In the genomic region with DNA sequence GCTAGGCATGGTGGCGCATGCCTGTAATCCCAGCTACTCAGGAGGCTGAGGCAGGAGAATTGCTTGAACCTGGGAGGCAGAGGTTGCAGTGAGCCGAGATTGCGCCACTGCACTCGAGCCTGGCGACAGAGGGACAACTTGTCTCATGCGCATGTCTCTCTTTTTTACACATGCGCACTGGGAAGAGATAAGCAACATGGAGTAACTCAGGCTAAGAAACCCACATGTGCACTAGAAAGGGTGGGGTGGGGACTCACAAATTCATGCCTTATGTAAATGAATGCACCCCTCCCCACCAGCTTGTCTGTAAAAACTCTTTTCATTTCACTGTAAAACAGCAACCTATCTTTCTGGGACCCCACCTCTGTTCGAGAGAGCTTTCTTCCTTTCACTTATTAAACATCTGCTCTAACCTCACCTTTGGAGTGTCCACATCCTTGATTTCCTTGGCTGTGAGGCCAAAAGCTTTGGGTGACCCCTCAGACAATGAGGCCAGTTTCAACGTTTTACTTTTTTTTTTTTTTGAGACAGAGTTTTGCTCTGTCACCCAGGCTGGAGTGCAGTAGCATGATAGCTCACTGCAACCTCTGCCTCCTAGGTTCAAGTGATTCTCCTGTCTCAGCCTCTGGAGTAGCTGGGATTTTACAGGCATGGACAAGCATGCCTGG, we compare ENCODE assay signal across 1 cellular context.
TF ChIP-seq lines count a peak whose summit lies in the region.

No MANE protein-coding gene starts in this region.

TF ChIP-seq in GM23338, 12 proteins besides CTCF, POLR2A, EP300 and RAD21 (continued from another document):
- TF ChIP-seq, protein P1, sequence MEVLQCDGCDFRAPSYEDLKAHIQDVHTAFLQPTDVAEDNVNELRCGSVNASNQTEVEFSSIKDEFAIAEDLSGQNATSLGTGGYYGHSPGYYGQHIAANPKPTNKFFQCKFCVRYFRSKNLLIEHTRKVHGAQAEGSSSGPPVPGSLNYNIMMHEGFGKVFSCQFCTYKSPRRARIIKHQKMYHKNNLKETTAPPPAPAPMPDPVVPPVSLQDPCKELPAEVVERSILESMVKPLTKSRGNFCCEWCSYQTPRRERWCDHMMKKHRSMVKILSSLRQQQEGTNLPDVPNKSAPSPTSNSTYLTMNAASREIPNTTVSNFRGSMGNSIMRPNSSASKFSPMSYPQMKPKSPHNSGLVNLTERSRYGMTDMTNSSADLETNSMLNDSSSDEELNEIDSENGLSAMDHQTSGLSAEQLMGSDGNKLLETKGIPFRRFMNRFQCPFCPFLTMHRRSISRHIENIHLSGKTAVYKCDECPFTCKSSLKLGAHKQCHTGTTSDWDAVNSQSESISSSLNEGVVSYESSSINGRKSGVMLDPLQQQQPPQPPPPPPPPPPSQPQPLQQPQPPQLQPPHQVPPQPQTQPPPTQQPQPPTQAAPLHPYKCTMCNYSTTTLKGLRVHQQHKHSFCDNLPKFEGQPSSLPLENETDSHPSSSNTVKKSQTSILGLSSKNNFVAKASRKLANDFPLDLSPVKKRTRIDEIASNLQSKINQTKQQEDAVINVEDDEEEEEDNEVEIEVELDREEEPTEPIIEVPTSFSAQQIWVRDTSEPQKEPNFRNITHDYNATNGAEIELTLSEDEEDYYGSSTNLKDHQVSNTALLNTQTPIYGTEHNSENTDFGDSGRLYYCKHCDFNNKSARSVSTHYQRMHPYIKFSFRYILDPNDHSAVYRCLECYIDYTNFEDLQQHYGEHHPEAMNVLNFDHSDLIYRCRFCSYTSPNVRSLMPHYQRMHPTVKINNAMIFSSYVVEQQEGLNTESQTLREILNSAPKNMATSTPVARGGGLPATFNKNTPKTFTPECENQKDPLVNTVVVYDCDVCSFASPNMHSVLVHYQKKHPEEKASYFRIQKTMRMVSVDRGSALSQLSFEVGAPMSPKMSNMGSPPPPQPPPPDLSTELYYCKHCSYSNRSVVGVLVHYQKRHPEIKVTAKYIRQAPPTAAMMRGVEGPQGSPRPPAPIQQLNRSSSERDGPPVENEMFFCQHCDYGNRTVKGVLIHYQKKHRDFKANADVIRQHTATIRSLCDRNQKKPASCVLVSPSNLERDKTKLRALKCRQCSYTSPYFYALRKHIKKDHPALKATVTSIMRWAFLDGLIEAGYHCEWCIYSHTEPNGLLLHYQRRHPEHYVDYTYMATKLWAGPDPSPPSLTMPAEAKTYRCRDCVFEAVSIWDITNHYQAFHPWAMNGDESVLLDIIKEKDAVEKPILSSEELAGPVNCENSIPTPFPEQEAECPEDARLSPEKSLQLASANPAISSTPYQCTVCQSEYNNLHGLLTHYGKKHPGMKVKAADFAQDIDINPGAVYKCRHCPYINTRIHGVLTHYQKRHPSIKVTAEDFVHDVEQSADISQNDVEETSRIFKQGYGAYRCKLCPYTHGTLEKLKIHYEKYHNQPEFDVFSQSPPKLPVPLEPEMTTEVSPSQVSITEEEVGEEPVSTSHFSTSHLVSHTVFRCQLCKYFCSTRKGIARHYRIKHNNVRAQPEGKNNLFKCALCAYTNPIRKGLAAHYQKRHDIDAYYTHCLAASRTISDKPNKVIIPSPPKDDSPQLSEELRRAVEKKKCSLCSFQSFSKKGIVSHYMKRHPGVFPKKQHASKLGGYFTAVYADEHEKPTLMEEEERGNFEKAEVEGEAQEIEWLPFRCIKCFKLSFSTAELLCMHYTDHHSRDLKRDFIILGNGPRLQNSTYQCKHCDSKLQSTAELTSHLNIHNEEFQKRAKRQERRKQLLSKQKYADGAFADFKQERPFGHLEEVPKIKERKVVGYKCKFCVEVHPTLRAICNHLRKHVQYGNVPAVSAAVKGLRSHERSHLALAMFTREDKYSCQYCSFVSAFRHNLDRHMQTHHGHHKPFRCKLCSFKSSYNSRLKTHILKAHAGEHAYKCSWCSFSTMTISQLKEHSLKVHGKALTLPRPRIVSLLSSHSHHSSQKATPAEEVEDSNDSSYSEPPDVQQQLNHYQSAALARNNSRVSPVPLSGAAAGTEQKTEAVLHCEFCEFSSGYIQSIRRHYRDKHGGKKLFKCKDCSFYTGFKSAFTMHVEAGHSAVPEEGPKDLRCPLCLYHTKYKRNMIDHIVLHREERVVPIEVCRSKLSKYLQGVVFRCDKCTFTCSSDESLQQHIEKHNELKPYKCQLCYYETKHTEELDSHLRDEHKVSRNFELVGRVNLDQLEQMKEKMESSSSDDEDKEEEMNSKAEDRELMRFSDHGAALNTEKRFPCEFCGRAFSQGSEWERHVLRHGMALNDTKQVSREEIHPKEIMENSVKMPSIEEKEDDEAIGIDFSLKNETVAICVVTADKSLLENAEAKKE (CRISPR knock-in tag; IDR thresholded peaks at IDR 0.05), result no peak
- TF ChIP-seq STAT1 (IDR thresholded peaks at IDR 0.05; ENCODE audit: unreplicated experiment) (no peak), EZH2 (IDR thresholded peaks at IDR 0.05; ENCODE audit: low read depth, unreplicated experiment) (no peak), JUNB (IDR thresholded peaks at IDR 0.05; ENCODE audit: unreplicated experiment) (no peak)
